Comparison of ENCODE assay signal across 1 cellular context in genomic region chr1:173821680-173822079, GRCh38.
TF ChIP-seq lines count a peak whose summit lies in the region.

No MANE protein-coding gene starts in this region.

TF ChIP-seq in HepG2, 621 proteins besides CTCF, POLR2A, EP300 and RAD21:
- TF ChIP-seq ZNF121 (CRISPR knock-in tag; IDR thresholded peaks at IDR 0.05) (0 out of 2 replicates have a peak, but pooled peaks have one; percentile 24), ZNF770 (CRISPR knock-in tag; IDR thresholded peaks at IDR 0.05) (peak; percentile 56), SNAPC4 (CRISPR knock-in tag; IDR thresholded peaks at IDR 0.05) (no peak)
